In the genomic region with DNA sequence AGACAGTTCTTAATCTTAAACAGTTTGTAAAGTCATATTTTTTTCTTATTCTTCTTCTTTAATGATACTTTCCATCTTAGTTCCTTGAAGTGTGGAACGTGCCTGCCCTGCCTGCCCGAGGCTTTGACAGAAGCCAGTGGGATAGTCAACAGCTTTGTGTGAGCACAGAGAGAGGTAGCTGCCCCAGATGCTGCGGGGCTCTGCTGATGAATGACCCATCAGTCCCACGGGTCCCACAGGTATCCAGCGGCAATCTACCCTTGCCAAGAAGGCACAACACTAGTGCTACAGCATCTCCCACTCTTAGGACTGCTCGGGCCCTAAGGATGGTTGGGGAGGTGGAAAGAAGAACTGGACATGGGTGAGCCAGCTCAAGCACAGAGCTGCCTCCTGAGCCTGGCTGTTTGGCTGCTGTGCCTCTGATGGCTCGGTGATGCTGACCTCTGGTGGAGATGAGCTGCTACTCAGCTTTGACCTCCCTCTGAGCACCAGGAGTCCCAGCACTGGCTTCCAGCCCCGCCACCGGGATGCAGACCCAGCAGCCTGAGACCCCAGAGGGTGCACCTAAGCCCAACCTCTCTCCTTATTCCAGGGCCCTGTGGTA, we compare ENCODE assay signal across 9 cellular contexts. TPM values are rescaled to one million over a fixed set of nuclear protein-coding genes. Genes with fewer than 3 reads are reported as not detected.
A peak's percentile ranks its signal among the peaks of the same experiment; 100 is the strongest.
DNase-seq lines count a peak whose midpoint lies in the region; ATAC-seq and TF ChIP-seq lines count a peak whose summit lies in the region.
"Had no signal": no experiment of that assay in that cellular context is flagged by ENCODE, and none has a peak within 500 bp of the region (broad histone marks: within the 10 kb centered on the region; RNA-seq: fewer than 3 reads in every experiment).

No MANE protein-coding gene starts in this region.

- H3K9me3 ChIP-seq in lower lobe of right lung, result no peaks in the 10 kb centered on the region
- no peaks in the 10 kb centered on the region for H3K9me3 ChIP-seq in thyroid gland

- TF ChIP-seq CTCF in GM06990 (IDR thresholded peaks at IDR 0.05; ENCODE audit: insufficient read depth, low read length, poor library complexity, severe bottlenecking), result peak; percentile 61
- TF ChIP-seq CTCF in lower lobe of right lung (IDR thresholded peaks at IDR 0.05), result peak; percentile 66
- TF ChIP-seq CTCF in thyroid gland (IDR thresholded peaks at IDR 0.05), result peak in 4 of 6 experiments; percentile 32 to 54 (median 48)

- TF ChIP-seq EP300 in Ishikawa (IDR thresholded peaks at IDR 0.05; ENCODE audit: borderline replicate concordance), result no peak

- H3K4me3 ChIP-seq in GM06990 (replicated peaks; ENCODE audit: low read depth, low read length) (no peak overlapping the region), lower lobe of right lung (no peak overlapping the region), thyroid gland (replicated peaks in 1 of 3) (no peak overlapping the region)

- 32 to 33% methylated on average over 9 of the region's 9 CpGs for WGBS in thyroid gland, 2 donors

- no peak for DNase-seq in GM06990 (ENCODE audit: extremely low read depth, insufficient read length)
- DNase-seq in SHP77 treated with DMSO at 0.1 percent for 48 hours (lab: John Stamatoyannopoulos, UW), result peak; percentile 9
- peak; percentile 75 to 78 for DNase-seq in dermis microvascular lymphatic vessel endothelial cell (ENCODE audit: low read depth in 2 of 2)
- DNase-seq in lower lobe of right lung, result peak; percentile 51
- DNase-seq in thyroid gland, result peak; percentile 59 to 67

- H3K36me3 ChIP-seq in GM06990 (ENCODE audit: control insufficient read depth, insufficient read depth, low read length), result no peaks in the 10 kb centered on the region
- H3K36me3 ChIP-seq in lower lobe of right lung, result no peaks in the 10 kb centered on the region
- no peaks in the 10 kb centered on the region for H3K36me3 ChIP-seq in thyroid gland

- H3K4me1 ChIP-seq in lower lobe of right lung (peaks cover 24% of the 10 kb centered on the region), thyroid gland (peaks cover 0 to 8% of the 10 kb centered on the region in 2 donors)

- TF ChIP-seq POLR2A in thyroid gland (IDR thresholded peaks at IDR 0.05), result no peak

- H3K27ac ChIP-seq in lower lobe of right lung (no peak overlapping the region), thyroid gland (no peak overlapping the region)

- intact Hi-C loops in lower lobe of right lung (cut with DNase I), result loop anchor here (5.0 to 10.0 kb wide), 2 partner anchors 124 to 407 kb away; no protein-coding TSS in a partner anchor
- intact Hi-C loops in thyroid gland (cut with DNase I), result loop anchor here (2.0 to 5.0 kb wide), 3 partner anchors 117 to 408 kb away; no protein-coding TSS in a partner anchor

- peak; percentile 67 for TF ChIP-seq RAD21 in Ishikawa (IDR thresholded peaks at IDR 0.05; ENCODE audit: low read depth)

- no peaks in the 10 kb centered on the region for H3K27me3 ChIP-seq in GM06990 (replicated peaks; ENCODE audit: control insufficient read depth, insufficient read depth, low read length)
- no peaks in the 10 kb centered on the region for H3K27me3 ChIP-seq in lower lobe of right lung (ENCODE audit: low read depth)
- no peaks in the 10 kb centered on the region for H3K27me3 ChIP-seq in thyroid gland

- ATAC-seq in GM21447 (IDR thresholded peaks at IDR 0.05; ENCODE audit: unreplicated experiment) (peak; percentile 32), lower lobe of right lung (peak; percentile 84), HG03196 (IDR thresholded peaks at IDR 0.05; ENCODE audit: unreplicated experiment) (no peak)

TF ChIP-seq in Ishikawa, 13 proteins besides CTCF, POLR2A, EP300 and RAD21:
- TF ChIP-seq CREB1 (IDR thresholded peaks at IDR 0.05; ENCODE audit: low read depth) (no peak), NFIC (IDR thresholded peaks at IDR 0.05) (no peak), ZBTB7A (IDR thresholded peaks at IDR 0.05; ENCODE audit: low read depth) (no peak), YY1 (IDR thresholded peaks at IDR 0.05; ENCODE audit: low read depth) (no peak), CEBPB (IDR thresholded peaks at IDR 0.05) (no peak), EGR1 (IDR thresholded peaks at IDR 0.05) (no peak), TEAD4 (IDR thresholded peaks at IDR 0.05) (no peak), TCF12 (IDR thresholded peaks at IDR 0.05; ENCODE audit: low read depth) (no peak), FOXM1 (IDR thresholded peaks at IDR 0.05; ENCODE audit: borderline replicate concordance, low read depth) (no peak), TAF1 (IDR thresholded peaks at IDR 0.05; ENCODE audit: low read depth) (no peak)
- TF ChIP-seq, protein P1, sequence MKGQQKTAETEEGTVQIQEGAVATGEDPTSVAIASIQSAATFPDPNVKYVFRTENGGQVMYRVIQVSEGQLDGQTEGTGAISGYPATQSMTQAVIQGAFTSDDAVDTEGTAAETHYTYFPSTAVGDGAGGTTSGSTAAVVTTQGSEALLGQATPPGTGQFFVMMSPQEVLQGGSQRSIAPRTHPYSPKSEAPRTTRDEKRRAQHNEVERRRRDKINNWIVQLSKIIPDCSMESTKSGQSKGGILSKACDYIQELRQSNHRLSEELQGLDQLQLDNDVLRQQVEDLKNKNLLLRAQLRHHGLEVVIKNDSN (IDR thresholded peaks at IDR 0.05), result no peak
- TF ChIP-seq, protein P2, sequence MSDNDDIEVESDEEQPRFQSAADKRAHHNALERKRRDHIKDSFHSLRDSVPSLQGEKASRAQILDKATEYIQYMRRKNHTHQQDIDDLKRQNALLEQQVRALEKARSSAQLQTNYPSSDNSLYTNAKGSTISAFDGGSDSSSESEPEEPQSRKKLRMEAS (IDR thresholded peaks at IDR 0.05), result no peak
- TF ChIP-seq, protein P3, sequence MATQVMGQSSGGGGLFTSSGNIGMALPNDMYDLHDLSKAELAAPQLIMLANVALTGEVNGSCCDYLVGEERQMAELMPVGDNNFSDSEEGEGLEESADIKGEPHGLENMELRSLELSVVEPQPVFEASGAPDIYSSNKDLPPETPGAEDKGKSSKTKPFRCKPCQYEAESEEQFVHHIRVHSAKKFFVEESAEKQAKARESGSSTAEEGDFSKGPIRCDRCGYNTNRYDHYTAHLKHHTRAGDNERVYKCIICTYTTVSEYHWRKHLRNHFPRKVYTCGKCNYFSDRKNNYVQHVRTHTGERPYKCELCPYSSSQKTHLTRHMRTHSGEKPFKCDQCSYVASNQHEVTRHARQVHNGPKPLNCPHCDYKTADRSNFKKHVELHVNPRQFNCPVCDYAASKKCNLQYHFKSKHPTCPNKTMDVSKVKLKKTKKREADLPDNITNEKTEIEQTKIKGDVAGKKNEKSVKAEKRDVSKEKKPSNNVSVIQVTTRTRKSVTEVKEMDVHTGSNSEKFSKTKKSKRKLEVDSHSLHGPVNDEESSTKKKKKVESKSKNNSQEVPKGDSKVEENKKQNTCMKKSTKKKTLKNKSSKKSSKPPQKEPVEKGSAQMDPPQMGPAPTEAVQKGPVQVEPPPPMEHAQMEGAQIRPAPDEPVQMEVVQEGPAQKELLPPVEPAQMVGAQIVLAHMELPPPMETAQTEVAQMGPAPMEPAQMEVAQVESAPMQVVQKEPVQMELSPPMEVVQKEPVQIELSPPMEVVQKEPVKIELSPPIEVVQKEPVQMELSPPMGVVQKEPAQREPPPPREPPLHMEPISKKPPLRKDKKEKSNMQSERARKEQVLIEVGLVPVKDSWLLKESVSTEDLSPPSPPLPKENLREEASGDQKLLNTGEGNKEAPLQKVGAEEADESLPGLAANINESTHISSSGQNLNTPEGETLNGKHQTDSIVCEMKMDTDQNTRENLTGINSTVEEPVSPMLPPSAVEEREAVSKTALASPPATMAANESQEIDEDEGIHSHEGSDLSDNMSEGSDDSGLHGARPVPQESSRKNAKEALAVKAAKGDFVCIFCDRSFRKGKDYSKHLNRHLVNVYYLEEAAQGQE (IDR thresholded peaks at IDR 0.05; ENCODE audit: low read depth), result no peak

RNA-seq across cellular contexts. Expression of a gene that starts 11.8 kb away (rescaled TPM):
- total RNA-seq in dermis microvascular lymphatic vessel endothelial cell (0.90 and 1.0 TPM in 2 replicates), lower lobe of right lung (4.1 TPM), thyroid gland (1 to 10 TPM; 4.4 to 6.1 (median 4.8) TPM)
- total RNA-seq: activated CD8-positive, alpha-beta memory T cell treated with anti-CD3 and anti-CD28 coated beads for 36 hours had no signal
